ENCODE assay signal across 8 cellular contexts in genomic region chr10:102151774-102152544, GRCh38. TPM values are rescaled to one million over a fixed set of nuclear protein-coding genes. Genes with fewer than 3 reads are reported as not detected.
DNase-seq lines count a peak whose midpoint lies in the region; ATAC-seq and TF ChIP-seq lines count a peak whose summit lies in the region.

Gene NOLC1, plus strand, starts transcription at chr10:102152389. Its CDS starts 22 bp downstream, at chr10:102152411.

- H4K20me1 ChIP-seq in BLaER1: peaks cover 55% of the 10 kb centered on the region

- CTCF ChIA-PET in activated CD4-positive, alpha-beta T cell treated with anti-CD3 and anti-CD28 coated beads, Interleukin-2, amount 10 ng/mL, durations not matched to agents 7 days and 5 days (lab: Charles Lee): interaction anchor here (0.9 to 7.3 kb wide), 8 partner anchors 9 to 248 kb away, joined by 3 to 73 read pairs (median 4); partner anchors contain the start of gene PPRC1

- H3K9ac ChIP-seq in BLaER1: peak within 1 kb of the TSS; percentile 96

- peak within 1 kb of the TSS; percentile 88 for H3K4me3 ChIP-seq in BLaER1
- H3K4me3 ChIP-seq in coronary artery: peak within 1 kb of the TSS; percentile 96

- H3K4me1 ChIP-seq in BLaER1: peaks cover 26% of the 10 kb centered on the region

- peaks cover 54% of the 10 kb centered on the region for H3K4me1 Mint-ChIP-seq in activated CD4-positive, alpha-beta T cell treated with anti-CD3 and anti-CD28 coated beads, Interleukin-2, amount 10 ng/mL, durations not matched to agents 7 days and 5 days

- H3K9me3 ChIP-seq in BLaER1: no peaks in the 10 kb centered on the region

- no peaks in the 10 kb centered on the region for H3K27me3 Mint-ChIP-seq in activated CD4-positive, alpha-beta T cell treated with anti-CD3 and anti-CD28 coated beads, Interleukin-2, amount 10 ng/mL, durations not matched to agents 7 days and 5 days

- peak within 1 kb of the TSS; percentile 87 for H3K4me2 ChIP-seq in BLaER1

- H3K27ac ChIP-seq in BLaER1 (peak within 1 kb of the TSS; percentile 95), coronary artery (peak within 1 kb of the TSS; percentile 72 to 92), layer of hippocampus (ENCODE audit: low read depth, low read length) (peak within 1 kb of the TSS; percentile 69)

- POLR2A ChIA-PET in activated CD4-positive, alpha-beta T cell treated with anti-CD3 and anti-CD28 coated beads, Interleukin-2, amount 10 ng/mL, durations not matched to agents 7 days and 5 days (lab: Charles Lee): interaction anchor here (0.9 to 1.5 kb wide), 3 partner anchors 14 to 33 kb away, joined by 3 read pairs; no protein-coding TSS in a partner anchor

- peaks cover 64% of the 10 kb centered on the region for H3K36me3 Mint-ChIP-seq in activated CD4-positive, alpha-beta T cell treated with anti-CD3 and anti-CD28 coated beads, Interleukin-2, amount 10 ng/mL, durations not matched to agents 7 days and 5 days (ENCODE audit: low read depth)

- TF ChIP-seq CTCF in coronary artery (IDR thresholded peaks at IDR 0.05): no peak

- peak; percentile 98 for DNase-seq in NCI-H69 (lab: John Stamatoyannopoulos, UW)
- DNase-seq in activated CD4-positive, alpha-beta T cell treated with anti-CD3 and anti-CD28 coated beads, Interleukin-2, amount 10 ng/mL, durations not matched to agents 7 days and 5 days: peak; percentile 100
- peak; percentile 99 for DNase-seq in coronary artery (ENCODE audit: low spot score)
- DNase-seq in stimulated activated CD4-positive, alpha-beta T cell treated with anti-CD3 and anti-CD28 coated beads, Interleukin-1b, Interleukin-23, amount 100 ng/mL, for 4 hours (ENCODE audit: low read depth in 2 of 2): peak; percentile 99

- H3K36me3 ChIP-seq in BLaER1: peaks cover 74% of the 10 kb centered on the region

- ATAC-seq in GM19328 (IDR thresholded peaks at IDR 0.05; ENCODE audit: unreplicated experiment) (peak; percentile 93), HG03520 (IDR thresholded peaks at IDR 0.05; ENCODE audit: unreplicated experiment) (peak; percentile 91)

- H3K4me3 Mint-ChIP-seq in activated CD4-positive, alpha-beta T cell treated with anti-CD3 and anti-CD28 coated beads, Interleukin-2, amount 10 ng/mL, durations not matched to agents 7 days and 5 days: peak within 1 kb of the TSS; percentile 99

- peak within 1 kb of the TSS; percentile 99 for H3K27ac Mint-ChIP-seq in activated CD4-positive, alpha-beta T cell treated with anti-CD3 and anti-CD28 coated beads, Interleukin-2, amount 10 ng/mL, durations not matched to agents 7 days and 5 days

- no peaks in the 10 kb centered on the region for H3K27me3 ChIP-seq in BLaER1
- H3K27me3 ChIP-seq in layer of hippocampus (ENCODE audit: control insufficient read depth, insufficient read depth, low read length): no peaks in the 10 kb centered on the region

- H3K9me3 Mint-ChIP-seq in activated CD4-positive, alpha-beta T cell treated with anti-CD3 and anti-CD28 coated beads, Interleukin-2, amount 10 ng/mL, durations not matched to agents 7 days and 5 days: no peaks in the 10 kb centered on the region

RNA-seq across cellular contexts. Expression of gene NOLC1, which starts in this region (rescaled TPM):
- 10 to 100 TPM; 80.5 to 81.3 TPM for total RNA-seq in activated CD4-positive, alpha-beta T cell treated with anti-CD3 and anti-CD28 coated beads, Interleukin-2, amount 10 ng/mL, durations not matched to agents 7 days and 5 days

Comparison
In these comparisons a context has a peak if more than half of its experiments do, and no peak if none do; other contexts are left out.
1. Peak in every context shown above with its lines: DNase-seq, ATAC-seq, H3K4me3 ChIP-seq and H3K27ac ChIP-seq.